Comparison of ENCODE assay signal across 31 cellular contexts in the genomic region with DNA sequence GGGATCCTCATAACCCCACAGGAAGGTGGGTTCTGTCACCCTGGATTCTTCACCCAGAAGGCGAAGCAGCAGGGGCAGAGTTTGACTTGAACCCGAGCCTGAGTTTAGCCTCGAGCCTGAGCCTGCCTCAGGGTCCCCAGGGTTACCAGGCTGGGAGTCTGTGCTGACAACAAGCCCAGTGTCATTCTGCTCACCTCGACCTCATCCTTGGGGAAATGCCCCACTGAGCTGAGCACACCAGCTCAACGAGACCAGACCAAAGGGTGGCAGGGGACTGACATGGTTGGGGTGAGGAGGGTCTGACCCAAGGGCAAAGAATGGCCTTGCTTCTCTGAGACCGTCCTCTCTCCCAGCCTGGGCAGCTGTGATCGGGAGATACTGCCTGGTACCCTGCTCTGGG. TPM values are rescaled to one million over a fixed set of nuclear protein-coding genes. Genes with fewer than 3 reads are reported as not detected.
"Had no signal": no experiment of that assay in that cellular context is flagged by ENCODE, and none has a peak within 500 bp of the region (broad histone marks: within the 10 kb centered on the region; RNA-seq: fewer than 3 reads in every experiment).

No MANE protein-coding gene starts in this region.

- H3K27ac ChIP-seq: brain microvascular endothelial cell, esophagus muscularis mucosa, foreskin keratinocyte, gastrocnemius medialis, heart right ventricle, hepatocyte had no signal

- H3K36me3 ChIP-seq: brain microvascular endothelial cell, esophagus muscularis mucosa, gastrocnemius medialis, heart right ventricle had no signal

- H3K4me3 ChIP-seq: esophagus muscularis mucosa, gastrocnemius medialis, heart right ventricle, hepatocyte had no signal

- H3K79me2 ChIP-seq: hepatocyte had no signal

- H3K9me3 ChIP-seq: esophagus muscularis mucosa, gastrocnemius medialis, heart right ventricle had no signal

- H3K4me2 ChIP-seq: hepatocyte had no signal

- ATAC-seq: effector memory CD8-positive, alpha-beta T cell; foreskin keratinocyte; gastrocnemius medialis; heart right ventricle had no signal

- DNase-seq: activated CD4-positive, alpha-beta T cell treated with anti-CD3 and anti-CD28 coated beads for 1 hour; activated CD4-positive, alpha-beta T cell treated with anti-CD3 and anti-CD28 coated beads for 4 hours; activated CD4-positive, alpha-beta T cell treated with anti-CD3 and anti-CD28 coated beads, Interleukin-2, amount 50 U/mL, for 1 hour; activated CD8-positive, alpha-beta memory T cell treated with anti-CD3 and anti-CD28 coated beads for 24 hours; activated effector memory CD4-positive, alpha-beta T cell treated with Interleukin-2 at 50 U/mL for 16 hours; activated gamma-delta T cell treated with Interleukin-2 at 50 U/mL for 16 hours; activated naive CD4-positive, alpha-beta T cell treated with anti-CD3 and anti-CD28 coated beads, Interleukin-2, amount 50 U/mL, for 16 hours; activated naive CD4-positive, alpha-beta T cell treated with Interleukin-2 at 50 U/mL for 16 hours; activated T-cell treated with anti-CD3 and anti-CD28 coated beads, Interleukin-2, amount 50 U/mL, for 4 hours; amniotic stem cell; anterior cingulate cortex; brain microvascular endothelial cell; cortex of kidney; dermis blood vessel endothelial cell; effector CD4-positive, alpha-beta T cell; effector memory CD8-positive, alpha-beta T cell; erythroblast; foreskin keratinocyte; gastrocnemius medialis; heart right ventricle; T-helper 17 cell had no signal

- FAIRE-seq: astrocyte, bronchial epithelial cell, colon had no signal

- H3K4me1 ChIP-seq: esophagus muscularis mucosa, gastrocnemius medialis, heart right ventricle had no signal

- H2AFZ ChIP-seq: hepatocyte had no signal

RNA-seq across cellular contexts. Expression of a gene that starts 20.2 kb away (rescaled TPM):
- total RNA-seq: activated CD8-positive, alpha-beta T cell treated with anti-CD3 and anti-CD28 coated beads for 36 hours; activated T-helper 17 cell treated with anti-CD3 and anti-CD28 coated beads, Interleukin-2, amount 50 U/mL, for 72 hours; bronchial epithelial cell; dermis blood vessel endothelial cell; gastrocnemius medialis; T-helper 17 cell had no signal

RNA-seq across cellular contexts. Expression of a gene that starts 59.6 kb away (rescaled TPM):
- total RNA-seq: activated CD8-positive, alpha-beta T cell treated with anti-CD3 and anti-CD28 coated beads for 36 hours; activated T-cell treated with anti-CD3 and anti-CD28 coated beads, Interleukin-2, amount 50 U/mL, for 4 hours; activated T-helper 17 cell treated with anti-CD3 and anti-CD28 coated beads, Interleukin-2, amount 50 U/mL, for 72 hours; astrocyte; bronchial epithelial cell; cardiac septum; chondrocyte; dermis blood vessel endothelial cell; esophagus muscularis mucosa; foreskin keratinocyte; hepatocyte; T-helper 17 cell had no signal
- polyA plus RNA-seq: adipose tissue, foreskin keratinocyte, heart right ventricle, hepatocyte had no signal
